9 cellular contexts compared by ENCODE assay signal in the genomic region with DNA sequence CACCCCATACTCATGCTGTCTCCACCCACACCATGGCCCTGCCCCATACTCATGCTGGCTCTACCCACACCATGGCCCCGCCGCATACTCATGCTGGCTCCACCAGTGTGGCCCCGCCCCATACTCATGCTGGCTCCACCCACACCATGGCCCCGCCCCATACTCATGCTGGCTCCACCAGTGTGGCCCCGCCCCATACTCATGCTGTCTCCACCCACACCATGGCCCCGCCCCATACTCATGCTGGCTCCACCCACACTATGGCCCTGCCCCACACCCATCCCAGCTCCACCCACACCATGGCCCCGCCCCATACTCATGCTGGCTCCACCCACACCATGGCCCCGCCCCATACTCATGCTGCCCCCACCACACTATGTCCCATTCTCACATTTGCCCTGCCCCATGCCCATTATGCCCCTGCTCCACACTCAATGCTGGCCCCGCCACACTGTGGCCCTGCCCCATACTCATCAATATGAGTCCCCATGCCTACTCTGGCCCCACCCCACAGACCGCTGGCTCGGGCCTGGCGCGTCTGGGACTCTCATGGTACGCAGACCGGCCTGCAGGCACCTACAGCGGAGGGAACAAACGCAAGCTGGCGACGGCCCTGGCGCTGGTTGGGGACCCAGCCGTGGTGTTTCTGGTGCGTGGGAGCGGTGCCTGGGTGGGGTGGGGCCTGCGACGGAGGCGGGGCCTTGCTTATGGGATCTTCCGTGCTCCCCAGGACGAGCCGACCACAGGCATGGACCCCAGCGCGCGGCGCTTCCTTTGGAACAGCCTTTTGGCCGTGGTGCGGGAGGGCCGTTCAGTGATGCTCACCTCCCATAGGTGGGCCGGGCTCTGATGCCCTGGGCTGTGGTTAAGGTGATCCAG. TPM values are rescaled to one million over a fixed set of nuclear protein-coding genes. Genes with fewer than 3 reads are reported as not detected.
DNase-seq lines count a peak whose midpoint lies in the region; ATAC-seq and TF ChIP-seq lines count a peak whose summit lies in the region.
"Had no signal": no experiment of that assay in that cellular context is flagged by ENCODE, and none has a peak within 500 bp of the region (broad histone marks: within the 10 kb centered on the region; RNA-seq: fewer than 3 reads in every experiment).

No MANE protein-coding gene starts in this region.

- no peak for TF ChIP-seq CTCF in body of pancreas (IDR thresholded peaks at IDR 0.05)

- H3K4me1 ChIP-seq in body of pancreas: peaks cover 37% of the 10 kb centered on the region

- intact Hi-C loops in sciatic nerve (cut with DNase I): no loop called here
- intact Hi-C loops in body of pancreas (cut with DNase I): no loop called here

- no peaks in the 10 kb centered on the region for H3K36me3 ChIP-seq in body of pancreas (replicated peaks in 1 of 2; ENCODE audit: insufficient read depth in 1 of 2, low read depth in 2 of 2)

- ATAC-seq in sciatic nerve (no peak), body of pancreas (no peak)

- peaks cover 0 to 18% of the 10 kb centered on the region in 2 donors for H3K27me3 ChIP-seq in body of pancreas

- 64 to 90% methylated on average over 12 to 28 of the region's 37 CpGs for WGBS in body of pancreas, 2 donors

- H3K9me3 ChIP-seq in body of pancreas: no peaks in the 10 kb centered on the region

- DNase-seq in GM19238 (ENCODE audit: insufficient read length, low spot score) (peak; percentile 50), RPMI8226 (peak; percentile 49), sciatic nerve (ENCODE audit: low spot score) (peak; percentile 60), body of pancreas (no peak), NCI-H187 (lab: John Stamatoyannopoulos, UW) (no peak), iPS-NIHi7 (ENCODE audit: extremely low spot score) (no peak), Ammon's horn (ENCODE audit: low spot score) (no peak)
- peak; percentile 66 for DNase-seq in activated naive CD4-positive, alpha-beta T cell treated with Interleukin-2 at 50 U/mL for 16 hours
- DNase-seq: foreskin melanocyte had no signal

- H3K4me3 ChIP-seq in body of pancreas: no peak overlapping the region

- TF ChIP-seq POLR2A in body of pancreas (IDR thresholded peaks at IDR 0.05): no peak

- H3K27ac ChIP-seq in body of pancreas: no peak overlapping the region

RNA-seq across cellular contexts. Expression of a gene that starts 3.7 kb away (rescaled TPM):
- total RNA-seq in sciatic nerve (26.2 TPM), body of pancreas (10 to 100 TPM; 13.2 to 23.4 TPM)

RNA-seq across cellular contexts. Expression of a gene that starts 23.4 kb away (rescaled TPM):
- total RNA-seq in sciatic nerve (17.3 TPM), body of pancreas (10 to 100 TPM; 33.7 to 87.3 TPM)

RNA-seq across cellular contexts. Expression of a gene that starts 31.9 kb away (rescaled TPM):
- total RNA-seq in sciatic nerve (99.8 TPM), body of pancreas (10 to 100 TPM; 24.9 to 78.1 TPM)

RNA-seq across cellular contexts. Expression of a gene that starts 36.9 kb away (rescaled TPM):
- total RNA-seq in sciatic nerve (120 TPM), body of pancreas (10 to 100 TPM; 30.7 to 42.5 TPM)

RNA-seq across cellular contexts. Expression of a gene that starts 40.5 kb away (rescaled TPM):
- total RNA-seq in sciatic nerve: 239 TPM
- total RNA-seq in body of pancreas: 100 to 1,000 TPM; 152 to 157 TPM

Comparison
In these comparisons a context has a peak if more than half of its experiments do, and no peak if none do; other contexts are left out.
1. DNase-seq: peak in GM19238 (single experiment), RPMI8226 (single experiment), activated naive CD4-positive, alpha-beta T cell treated with Interleukin-2 at 50 U/mL for 16 hours (single experiment) and sciatic nerve (single experiment); none in body of pancreas (0 of 4), NCI-H187 (0 of 2), iPS-NIHi7 (single experiment) and Ammon's horn (single experiment).